In the genomic region with DNA sequence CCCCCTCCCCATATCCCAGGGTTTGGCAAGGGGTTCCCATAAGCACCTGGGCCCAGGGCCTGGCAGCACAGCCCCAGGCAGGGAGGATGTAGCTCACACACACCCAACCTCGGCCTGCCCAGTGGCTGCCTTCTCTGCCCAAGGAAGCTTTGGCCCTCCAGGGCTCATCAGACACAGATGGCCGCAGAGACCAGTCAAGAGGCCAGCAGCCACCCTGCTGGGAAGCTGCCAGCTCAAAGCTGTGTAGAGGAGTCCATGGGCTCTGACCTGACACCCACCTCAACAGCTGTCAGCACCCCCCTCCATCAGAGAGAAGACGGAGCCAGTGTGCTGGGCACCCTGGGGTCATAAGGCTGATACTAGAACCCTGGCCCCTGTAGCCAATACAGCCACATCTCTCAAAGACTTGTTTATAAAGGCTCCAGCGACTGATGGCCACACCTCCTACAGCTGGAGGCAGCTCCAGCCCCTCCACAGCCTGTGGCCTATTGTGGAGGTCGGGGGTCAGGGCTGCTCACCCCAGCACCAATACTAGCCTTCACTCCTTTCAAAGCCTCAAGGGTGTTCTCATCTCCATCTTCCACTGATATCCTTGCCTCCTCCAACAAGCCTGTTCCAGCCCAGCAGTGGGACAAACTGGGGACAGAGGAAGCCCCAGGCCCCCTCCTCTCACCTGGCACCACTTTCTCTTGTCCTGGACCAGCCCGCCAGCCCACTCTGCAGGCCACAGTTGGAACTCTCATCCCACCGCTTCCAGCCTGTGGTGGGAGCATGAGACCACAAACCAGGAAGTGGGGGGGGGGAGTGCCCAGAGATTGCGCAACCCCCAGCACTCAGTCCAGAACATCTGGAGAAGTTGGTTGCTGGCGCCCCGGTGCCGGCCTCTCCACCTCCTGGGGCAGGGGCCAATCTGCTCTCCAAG, we compare ENCODE assay signal across 1 cellular context.
TF ChIP-seq lines count a peak whose summit lies in the region.

No MANE protein-coding gene starts in this region.

TF ChIP-seq in K562, 482 proteins besides CTCF, POLR2A, EP300 and RAD21 (continues in another document):
- TF ChIP-seq ZNF76 (CRISPR knock-in tag; IDR thresholded peaks at IDR 0.05; ENCODE audit: borderline replicate concordance), result no peak
- no peak for TF ChIP-seq PTTG1 (tag; IDR thresholded peaks at IDR 0.05; ENCODE audit: low read depth)
- TF ChIP-seq, protein P1, sequence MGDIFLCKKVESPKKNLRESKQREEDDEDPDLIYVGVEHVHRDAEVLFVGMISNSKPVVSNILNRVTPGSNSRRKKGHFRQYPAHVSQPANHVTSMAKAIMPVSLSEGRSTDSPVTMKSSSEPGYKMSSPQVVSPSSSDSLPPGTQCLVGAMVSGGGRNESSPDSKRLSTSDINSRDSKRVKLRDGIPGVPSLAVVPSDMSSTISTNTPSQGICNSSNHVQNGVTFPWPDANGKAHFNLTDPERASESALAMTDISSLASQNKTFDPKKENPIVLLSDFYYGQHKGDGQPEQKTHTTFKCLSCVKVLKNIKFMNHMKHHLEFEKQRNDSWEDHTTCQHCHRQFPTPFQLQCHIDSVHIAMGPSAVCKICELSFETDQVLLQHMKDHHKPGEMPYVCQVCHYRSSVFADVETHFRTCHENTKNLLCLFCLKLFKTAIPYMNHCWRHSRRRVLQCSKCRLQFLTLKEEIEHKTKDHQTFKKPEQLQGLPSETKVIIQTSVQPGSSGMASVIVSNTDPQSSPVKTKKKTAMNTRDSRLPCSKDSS (IDR thresholded peaks at IDR 0.05; ENCODE audit: low read depth, partially characterized antibody), result no peak
- no peak for TF ChIP-seq ZNF717 (CRISPR knock-in tag; IDR thresholded peaks at IDR 0.05)
- no peak for TF ChIP-seq MAFG (tag; conservative IDR thresholded peaks at IDR 0.05)
- TF ChIP-seq, protein P2, sequence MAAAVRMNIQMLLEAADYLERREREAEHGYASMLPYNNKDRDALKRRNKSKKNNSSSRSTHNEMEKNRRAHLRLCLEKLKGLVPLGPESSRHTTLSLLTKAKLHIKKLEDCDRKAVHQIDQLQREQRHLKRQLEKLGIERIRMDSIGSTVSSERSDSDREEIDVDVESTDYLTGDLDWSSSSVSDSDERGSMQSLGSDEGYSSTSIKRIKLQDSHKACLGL (CRISPR knock-in tag; IDR thresholded peaks at IDR 0.05; ENCODE audit: borderline replicate concordance, poor library complexity, severe bottlenecking), result no peak
- TF ChIP-seq, protein P3, sequence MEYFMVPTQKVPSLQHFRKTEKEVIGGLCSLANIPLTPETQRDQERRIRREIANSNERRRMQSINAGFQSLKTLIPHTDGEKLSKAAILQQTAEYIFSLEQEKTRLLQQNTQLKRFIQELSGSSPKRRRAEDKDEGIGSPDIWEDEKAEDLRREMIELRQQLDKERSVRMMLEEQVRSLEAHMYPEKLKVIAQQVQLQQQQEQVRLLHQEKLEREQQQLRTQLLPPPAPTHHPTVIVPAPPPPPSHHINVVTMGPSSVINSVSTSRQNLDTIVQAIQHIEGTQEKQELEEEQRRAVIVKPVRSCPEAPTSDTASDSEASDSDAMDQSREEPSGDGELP (CRISPR knock-in tag; IDR thresholded peaks at IDR 0.05; ENCODE audit: borderline replicate concordance), result peak; percentile 93
- no peak for TF ChIP-seq TFAM (CRISPR knock-in tag; conservative IDR thresholded peaks at IDR 0.05)
- peak; percentile 38; the same call in 1 of the 2 replicates for TF ChIP-seq ARID1B (IDR thresholded peaks at IDR 0.05)
- TF ChIP-seq, protein P4, sequence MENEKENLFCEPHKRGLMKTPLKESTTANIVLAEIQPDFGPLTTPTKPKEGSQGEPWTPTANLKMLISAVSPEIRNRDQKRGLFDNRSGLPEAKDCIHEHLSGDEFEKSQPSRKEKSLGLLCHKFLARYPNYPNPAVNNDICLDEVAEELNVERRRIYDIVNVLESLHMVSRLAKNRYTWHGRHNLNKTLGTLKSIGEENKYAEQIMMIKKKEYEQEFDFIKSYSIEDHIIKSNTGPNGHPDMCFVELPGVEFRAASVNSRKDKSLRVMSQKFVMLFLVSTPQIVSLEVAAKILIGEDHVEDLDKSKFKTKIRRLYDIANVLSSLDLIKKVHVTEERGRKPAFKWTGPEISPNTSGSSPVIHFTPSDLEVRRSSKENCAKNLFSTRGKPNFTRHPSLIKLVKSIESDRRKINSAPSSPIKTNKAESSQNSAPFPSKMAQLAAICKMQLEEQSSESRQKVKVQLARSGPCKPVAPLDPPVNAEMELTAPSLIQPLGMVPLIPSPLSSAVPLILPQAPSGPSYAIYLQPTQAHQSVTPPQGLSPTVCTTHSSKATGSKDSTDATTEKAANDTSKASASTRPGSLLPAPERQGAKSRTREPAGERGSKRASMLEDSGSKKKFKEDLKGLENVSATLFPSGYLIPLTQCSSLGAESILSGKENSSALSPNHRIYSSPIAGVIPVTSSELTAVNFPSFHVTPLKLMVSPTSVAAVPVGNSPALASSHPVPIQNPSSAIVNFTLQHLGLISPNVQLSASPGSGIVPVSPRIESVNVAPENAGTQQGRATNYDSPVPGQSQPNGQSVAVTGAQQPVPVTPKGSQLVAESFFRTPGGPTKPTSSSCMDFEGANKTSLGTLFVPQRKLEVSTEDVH (IDR thresholded peaks at IDR 0.05; ENCODE audit: low read depth, partially characterized antibody), result no peak
- TF ChIP-seq NCOA1 (IDR thresholded peaks at IDR 0.05; ENCODE audit: low read depth), result no peak
- no peak for TF ChIP-seq LEF1 (IDR thresholded peaks at IDR 0.05)
- TF ChIP-seq ELF1 (tag; IDR thresholded peaks at IDR 0.05), result peak; percentile 93
- TF ChIP-seq KAT2B (IDR thresholded peaks at IDR 0.05; ENCODE audit: low read depth, low read length), result no peak
- TF ChIP-seq ZNF764 (CRISPR knock-in tag; IDR thresholded peaks at IDR 0.05; ENCODE audit: low read depth), result no peak
- TF ChIP-seq, protein P5, sequence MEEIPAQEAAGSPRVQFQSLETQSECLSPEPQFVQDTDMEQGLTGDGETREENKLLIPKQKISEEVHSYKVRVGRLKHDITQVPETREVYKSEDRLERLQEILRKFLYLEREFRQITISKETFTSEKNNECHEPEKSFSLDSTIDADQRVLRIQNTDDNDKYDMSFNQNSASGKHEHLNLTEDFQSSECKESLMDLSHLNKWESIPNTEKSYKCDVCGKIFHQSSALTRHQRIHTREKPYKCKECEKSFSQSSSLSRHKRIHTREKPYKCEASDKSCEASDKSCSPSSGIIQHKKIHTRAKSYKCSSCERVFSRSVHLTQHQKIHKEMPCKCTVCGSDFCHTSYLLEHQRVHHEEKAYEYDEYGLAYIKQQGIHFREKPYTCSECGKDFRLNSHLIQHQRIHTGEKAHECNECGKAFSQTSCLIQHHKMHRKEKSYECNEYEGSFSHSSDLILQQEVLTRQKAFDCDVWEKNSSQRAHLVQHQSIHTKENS (CRISPR knock-in tag; IDR thresholded peaks at IDR 0.05), result no peak
- no peak for TF ChIP-seq NCOR1 (IDR thresholded peaks at IDR 0.05)
- TF ChIP-seq, protein P6, sequence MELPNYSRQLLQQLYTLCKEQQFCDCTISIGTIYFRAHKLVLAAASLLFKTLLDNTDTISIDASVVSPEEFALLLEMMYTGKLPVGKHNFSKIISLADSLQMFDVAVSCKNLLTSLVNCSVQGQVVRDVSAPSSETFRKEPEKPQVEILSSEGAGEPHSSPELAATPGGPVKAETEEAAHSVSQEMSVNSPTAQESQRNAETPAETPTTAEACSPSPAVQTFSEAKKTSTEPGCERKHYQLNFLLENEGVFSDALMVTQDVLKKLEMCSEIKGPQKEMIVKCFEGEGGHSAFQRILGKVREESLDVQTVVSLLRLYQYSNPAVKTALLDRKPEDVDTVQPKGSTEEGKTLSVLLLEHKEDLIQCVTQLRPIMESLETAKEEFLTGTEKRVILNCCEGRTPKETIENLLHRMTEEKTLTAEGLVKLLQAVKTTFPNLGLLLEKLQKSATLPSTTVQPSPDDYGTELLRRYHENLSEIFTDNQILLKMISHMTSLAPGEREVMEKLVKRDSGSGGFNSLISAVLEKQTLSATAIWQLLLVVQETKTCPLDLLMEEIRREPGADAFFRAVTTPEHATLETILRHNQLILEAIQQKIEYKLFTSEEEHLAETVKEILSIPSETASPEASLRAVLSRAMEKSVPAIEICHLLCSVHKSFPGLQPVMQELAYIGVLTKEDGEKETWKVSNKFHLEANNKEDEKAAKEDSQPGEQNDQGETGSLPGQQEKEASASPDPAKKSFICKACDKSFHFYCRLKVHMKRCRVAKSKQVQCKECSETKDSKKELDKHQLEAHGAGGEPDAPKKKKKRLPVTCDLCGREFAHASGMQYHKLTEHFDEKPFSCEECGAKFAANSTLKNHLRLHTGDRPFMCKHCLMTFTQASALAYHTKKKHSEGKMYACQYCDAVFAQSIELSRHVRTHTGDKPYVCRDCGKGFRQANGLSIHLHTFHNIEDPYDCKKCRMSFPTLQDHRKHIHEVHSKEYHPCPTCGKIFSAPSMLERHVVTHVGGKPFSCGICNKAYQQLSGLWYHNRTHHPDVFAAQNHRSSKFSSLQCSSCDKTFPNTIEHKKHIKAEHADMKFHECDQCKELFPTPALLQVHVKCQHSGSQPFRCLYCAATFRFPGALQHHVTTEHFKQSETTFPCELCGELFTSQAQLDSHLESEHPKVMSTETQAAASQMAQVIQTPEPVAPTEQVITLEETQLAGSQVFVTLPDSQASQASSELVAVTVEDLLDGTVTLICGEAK (IDR thresholded peaks at IDR 0.05), result no peak
- TF ChIP-seq, protein P6 (CRISPR knock-in tag; IDR thresholded peaks at IDR 0.05), result no peak
- TF ChIP-seq DIDO1 (tag; IDR thresholded peaks at IDR 0.05; ENCODE audit: low read depth), result no peak
- TF ChIP-seq ZNF197 (CRISPR knock-in tag; IDR thresholded peaks at IDR 0.05; ENCODE audit: low read depth), result no peak
- TF ChIP-seq, protein P7, sequence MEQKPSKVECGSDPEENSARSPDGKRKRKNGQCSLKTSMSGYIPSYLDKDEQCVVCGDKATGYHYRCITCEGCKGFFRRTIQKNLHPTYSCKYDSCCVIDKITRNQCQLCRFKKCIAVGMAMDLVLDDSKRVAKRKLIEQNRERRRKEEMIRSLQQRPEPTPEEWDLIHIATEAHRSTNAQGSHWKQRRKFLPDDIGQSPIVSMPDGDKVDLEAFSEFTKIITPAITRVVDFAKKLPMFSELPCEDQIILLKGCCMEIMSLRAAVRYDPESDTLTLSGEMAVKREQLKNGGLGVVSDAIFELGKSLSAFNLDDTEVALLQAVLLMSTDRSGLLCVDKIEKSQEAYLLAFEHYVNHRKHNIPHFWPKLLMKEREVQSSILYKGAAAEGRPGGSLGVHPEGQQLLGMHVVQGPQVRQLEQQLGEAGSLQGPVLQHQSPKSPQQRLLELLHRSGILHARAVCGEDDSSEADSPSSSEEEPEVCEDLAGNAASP (IDR thresholded peaks at IDR 0.05), result no peak
- 0 out of 2 replicates have a peak, but pooled peaks have one; percentile 30 for TF ChIP-seq CBFB (CRISPR knock-in tag; IDR thresholded peaks at IDR 0.05)
- no peak for TF ChIP-seq CHD1 (IDR thresholded peaks at IDR 0.05; ENCODE audit: low read length)
- TF ChIP-seq ZNF121 (CRISPR knock-in tag; conservative IDR thresholded peaks at IDR 0.05), result no peak
- TF ChIP-seq ATF1 (CRISPR knock-in tag; IDR thresholded peaks at IDR 0.05), result no peak
- 0 out of 2 replicates have a peak, but pooled peaks have one; percentile 24 for TF ChIP-seq ATF1 (tag; IDR thresholded peaks at IDR 0.05)
- TF ChIP-seq, protein P8, sequence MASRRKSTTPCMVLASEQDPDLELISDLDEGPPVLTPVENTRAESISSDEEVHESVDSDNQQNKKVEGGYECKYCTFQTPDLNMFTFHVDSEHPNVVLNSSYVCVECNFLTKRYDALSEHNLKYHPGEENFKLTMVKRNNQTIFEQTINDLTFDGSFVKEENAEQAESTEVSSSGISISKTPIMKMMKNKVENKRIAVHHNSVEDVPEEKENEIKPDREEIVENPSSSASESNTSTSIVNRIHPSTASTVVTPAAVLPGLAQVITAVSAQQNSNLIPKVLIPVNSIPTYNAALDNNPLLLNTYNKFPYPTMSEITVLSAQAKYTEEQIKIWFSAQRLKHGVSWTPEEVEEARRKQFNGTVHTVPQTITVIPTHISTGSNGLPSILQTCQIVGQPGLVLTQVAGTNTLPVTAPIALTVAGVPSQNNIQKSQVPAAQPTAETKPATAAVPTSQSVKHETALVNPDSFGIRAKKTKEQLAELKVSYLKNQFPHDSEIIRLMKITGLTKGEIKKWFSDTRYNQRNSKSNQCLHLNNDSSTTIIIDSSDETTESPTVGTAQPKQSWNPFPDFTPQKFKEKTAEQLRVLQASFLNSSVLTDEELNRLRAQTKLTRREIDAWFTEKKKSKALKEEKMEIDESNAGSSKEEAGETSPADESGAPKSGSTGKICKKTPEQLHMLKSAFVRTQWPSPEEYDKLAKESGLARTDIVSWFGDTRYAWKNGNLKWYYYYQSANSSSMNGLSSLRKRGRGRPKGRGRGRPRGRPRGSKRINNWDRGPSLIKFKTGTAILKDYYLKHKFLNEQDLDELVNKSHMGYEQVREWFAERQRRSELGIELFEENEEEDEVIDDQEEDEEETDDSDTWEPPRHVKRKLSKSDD (conservative IDR thresholded peaks at IDR 0.05; ENCODE audit: low read length), result no peak
- TF ChIP-seq MTF1 (CRISPR knock-in tag; IDR thresholded peaks at IDR 0.05; ENCODE audit: borderline replicate concordance), result no peak
